ENCODE assay signal across 25 cellular contexts in the genomic region with DNA sequence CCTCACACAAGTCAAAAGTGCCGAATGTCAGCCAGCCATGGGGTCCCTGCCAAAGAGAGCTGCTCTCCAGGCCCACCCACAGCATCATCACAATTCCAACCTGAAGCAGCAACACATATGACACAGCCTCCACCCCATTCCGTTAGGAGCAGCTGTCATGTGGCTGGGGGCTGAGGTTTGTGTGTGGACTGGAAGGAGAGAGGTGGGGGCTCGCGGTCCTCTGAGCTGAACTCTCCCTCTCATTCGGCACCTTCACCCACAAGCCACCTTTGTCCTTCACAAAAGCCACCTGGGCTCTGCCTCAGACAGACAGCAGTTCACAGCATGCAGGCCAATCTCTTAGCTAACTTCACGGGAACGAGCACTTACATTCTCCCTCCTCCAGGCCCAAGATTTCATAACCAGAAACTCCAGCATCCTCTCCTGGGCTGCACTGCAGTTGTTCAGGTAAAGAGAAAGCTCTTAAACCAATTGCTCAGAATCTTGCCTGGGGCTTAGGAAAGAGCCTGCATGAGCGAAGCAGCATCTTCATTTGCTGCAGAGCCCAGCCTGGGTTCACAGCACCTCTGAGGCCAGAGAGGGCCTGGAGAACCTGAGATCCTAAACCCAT.
"Had no signal": no experiment of that assay in that cellular context is flagged by ENCODE, and none has a peak within 500 bp of the region (broad histone marks: within the 10 kb centered on the region; RNA-seq: fewer than 3 reads in every experiment).

No MANE protein-coding gene starts in this region.

- H3K36me3 ChIP-seq: cardiac muscle cell, ovary, thoracic aorta had no signal

- H3K9me3 Mint-ChIP-seq: activated CD4-positive, alpha-beta memory T cell treated with anti-CD3 and anti-CD28 coated beads, Interleukin-2, amount 10 ng/mL, durations not matched to agents 7 days and 5 days; activated naive CD8-positive, alpha-beta T cell treated with anti-CD3 and anti-CD28 coated beads, Interleukin-2, amount 50 U/mL, for 24 hours; natural killer cell; T-helper 1 cell treated with Interleukin-12 subunit alpha and Interleukin-12 subunit beta and Interleukin-4 antibody, amounts not matched to agents 30 μg/mL and 1 μg/mL, for 36 hours had no signal

- H3K27ac Mint-ChIP-seq: activated CD4-positive, alpha-beta memory T cell treated with anti-CD3 and anti-CD28 coated beads, Interleukin-2, amount 10 ng/mL, durations not matched to agents 7 days and 5 days; activated CD8-positive, alpha-beta memory T cell treated with anti-CD3 and anti-CD28 coated beads, Interleukin-2, amount 10 ng/mL, durations not matched to agents 7 days and 5 days; activated naive CD8-positive, alpha-beta T cell treated with anti-CD3 and anti-CD28 coated beads, Interleukin-2, amount 50 U/mL, for 24 hours; mesothelial cell of epicardium; natural killer cell; T-helper 1 cell treated with Interleukin-12 subunit alpha and Interleukin-12 subunit beta and Interleukin-4 antibody, amounts not matched to agents 30 μg/mL and 1 μg/mL, for 36 hours had no signal

- H3K27me3 Mint-ChIP-seq: activated CD8-positive, alpha-beta memory T cell treated with anti-CD3 and anti-CD28 coated beads, Interleukin-2, amount 10 ng/mL, durations not matched to agents 7 days and 5 days; activated naive CD8-positive, alpha-beta T cell treated with anti-CD3 and anti-CD28 coated beads, Interleukin-2, amount 50 U/mL, for 24 hours had no signal

- FAIRE-seq: islet of Langerhans, small intestine had no signal

- ATAC-seq: activated CD8-positive, alpha-beta memory T cell treated with anti-CD3 and anti-CD28 coated beads, Interleukin-2, amount 10 ng/mL, durations not matched to agents 7 days and 5 days; activated naive CD8-positive, alpha-beta T cell treated with anti-CD3 and anti-CD28 coated beads, Interleukin-2, amount 50 U/mL, for 24 hours; gastroesophageal sphincter; natural killer cell; psoas muscle; right cardiac atrium had no signal

- H3K27me3 ChIP-seq: cardiac muscle cell, gastroesophageal sphincter, ovary, upper lobe of left lung had no signal

- H3K4me1 ChIP-seq: psoas muscle had no signal

- H3K36me3 Mint-ChIP-seq: natural killer cell had no signal

- DNase-seq: activated CD4-positive, alpha-beta memory T cell treated with anti-CD3 and anti-CD28 coated beads, Interleukin-2, amount 10 ng/mL, durations not matched to agents 7 days and 5 days; activated CD4-positive, alpha-beta T cell treated with anti-CD3 and anti-CD28 coated beads for 48 hours; activated CD8-positive, alpha-beta memory T cell treated with anti-CD3 and anti-CD28 coated beads, Interleukin-2, amount 10 ng/mL, durations not matched to agents 7 days and 5 days; activated effector memory CD4-positive, alpha-beta T cell treated with anti-CD3 and anti-CD28 coated beads, Interleukin-2, amount 50 U/mL, for 16 hours; activated naive CD4-positive, alpha-beta T cell treated with anti-CD3 and anti-CD28 coated beads, Interleukin-2, amount 50 U/mL, for 16 hours; activated naive CD8-positive, alpha-beta T cell treated with anti-CD3 and anti-CD28 coated beads, Interleukin-2, amount 50 U/mL, for 24 hours; activated T-cell treated with anti-CD3 and anti-CD28 coated beads for 4 hours; cortex of kidney; head of caudate nucleus; hypothalamus; natural killer cell; ovary; psoas muscle; right cardiac atrium; small intestine; stimulated activated CD4-positive, alpha-beta T cell treated with anti-CD3 and anti-CD28 coated beads, Interleukin-15, amount 100 ng/mL, for 24 hours; stimulated activated naive CD4-positive, alpha-beta T cell had no signal

- H3K4me3 Mint-ChIP-seq: activated CD4-positive, alpha-beta memory T cell treated with anti-CD3 and anti-CD28 coated beads, Interleukin-2, amount 10 ng/mL, durations not matched to agents 7 days and 5 days; activated CD8-positive, alpha-beta memory T cell treated with anti-CD3 and anti-CD28 coated beads, Interleukin-2, amount 10 ng/mL, durations not matched to agents 7 days and 5 days; activated naive CD8-positive, alpha-beta T cell treated with anti-CD3 and anti-CD28 coated beads, Interleukin-2, amount 50 U/mL, for 24 hours; mesothelial cell of epicardium; natural killer cell; T-helper 1 cell treated with Interleukin-12 subunit alpha and Interleukin-12 subunit beta and Interleukin-4 antibody, amounts not matched to agents 30 μg/mL and 1 μg/mL, for 36 hours had no signal

- H3K27ac ChIP-seq: cardiac muscle cell, epithelial cell of prostate, gastroesophageal sphincter, ovary, psoas muscle, thoracic aorta had no signal

- H3K4me3 ChIP-seq: cardiac muscle cell, gastroesophageal sphincter, ovary, psoas muscle, thoracic aorta, upper lobe of left lung had no signal

- H3K9me3 ChIP-seq: gastroesophageal sphincter, ovary, psoas muscle, thoracic aorta, upper lobe of left lung had no signal
